Comparison of ENCODE assay signal across 18 cellular contexts in the genomic region with DNA sequence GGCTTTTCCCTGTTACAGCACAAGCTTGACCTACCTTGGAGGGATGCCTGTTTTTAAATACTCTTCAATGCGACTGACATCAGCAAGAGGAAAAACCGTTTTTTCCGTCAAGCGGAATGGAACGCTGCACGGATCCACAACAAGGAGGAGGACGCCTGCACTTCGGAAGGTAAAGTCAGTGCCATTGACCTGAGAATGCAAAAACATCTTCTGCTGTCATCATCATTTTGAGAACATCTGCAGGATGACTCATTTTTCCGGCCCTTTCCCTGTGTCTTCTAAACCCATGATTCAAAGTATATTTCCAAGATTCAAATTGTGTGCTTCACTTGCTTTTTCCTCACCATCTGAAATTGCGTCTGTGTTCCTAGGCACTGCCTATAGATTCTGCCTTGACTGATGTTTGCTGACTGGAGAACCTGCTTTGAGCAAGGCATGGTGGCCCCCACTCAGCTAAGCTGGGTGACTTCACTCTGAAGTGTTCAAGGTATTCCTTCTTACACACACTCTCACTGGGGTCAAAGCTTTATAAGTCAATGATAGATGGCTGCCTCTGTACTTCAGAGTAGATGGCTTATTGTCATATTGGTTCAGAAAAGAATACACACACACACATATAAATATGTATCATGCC.
DNase-seq lines count a peak whose midpoint lies in the region; TF ChIP-seq lines count a peak whose summit lies in the region.
"Had no signal": no experiment of that assay in that cellular context is flagged by ENCODE, and none has a peak within 500 bp of the region (broad histone marks: within the 10 kb centered on the region; RNA-seq: fewer than 3 reads in every experiment).

No MANE protein-coding gene starts in this region.

- DNase-seq in activated CD4-positive, alpha-beta T cell treated with anti-CD3 and anti-CD28 coated beads, Interleukin-2, amount 10 ng/mL, durations not matched to agents 24 days and 14 days = peak; percentile 53
- no peak for DNase-seq in activated CD4-positive, alpha-beta T cell treated with anti-CD3 and anti-CD28 coated beads, Interleukin-2, amount 50 U/mL, for 4 hours
- DNase-seq in RPMI8226 (peak; percentile 65), chondrocyte (ENCODE audit: low spot score) (no peak), glomerular visceral epithelial cell (ENCODE audit: extremely low spot score) (no peak), NCI-H1105 treated with DMSO at 0.1 percent for 48 hours (lab: John Stamatoyannopoulos, UW) (no peak), WERI-Rb-1 (no peak)
- DNase-seq: activated CD4-positive, CD25-positive, alpha-beta regulatory T cell; activated naive CD4-positive, alpha-beta T cell treated with Interleukin-2 at 50 U/mL for 16 hours; caudate nucleus; DMS79 treated with DMSO at 0.1 percent for 48 hours; effector memory CD4-positive, alpha-beta T cell; NCI-H2171; NCI-H82; T-helper 1 cell had no signal

- peak overlapping the region; percentile 37 for H3K27ac ChIP-seq in neutrophil
- H3K27ac ChIP-seq in WERI-Rb-1 = no peak overlapping the region
- H3K27ac ChIP-seq: C4-2B had no signal

- no peaks in the 10 kb centered on the region for H3K27me3 ChIP-seq in neutrophil
- no peaks in the 10 kb centered on the region for H3K27me3 ChIP-seq in WERI-Rb-1 (ENCODE audit: insufficient read depth, low read depth, severe bottlenecking)

- peaks cover 66% of the 10 kb centered on the region for H3K36me3 Mint-ChIP-seq in activated CD4-positive, alpha-beta T cell treated with anti-CD3 and anti-CD28 coated beads, Interleukin-2, amount 10 ng/mL, durations not matched to agents 24 days and 14 days (ENCODE audit: low read depth)
- H3K36me3 Mint-ChIP-seq in chondrocyte (ENCODE audit: low read depth) = peaks cover 27% of the 10 kb centered on the region

- intact Hi-C loops in activated CD4-positive, alpha-beta T cell treated with anti-CD3 and anti-CD28 coated beads, Interleukin-2, amount 10 ng/mL, durations not matched to agents 24 days and 14 days (cut with micrococcal nuclease) = no loop called here

- no peaks in the 10 kb centered on the region for H3K9me3 Mint-ChIP-seq in activated CD4-positive, alpha-beta T cell treated with anti-CD3 and anti-CD28 coated beads, Interleukin-2, amount 10 ng/mL, durations not matched to agents 24 days and 14 days
- H3K9me3 Mint-ChIP-seq in chondrocyte (ENCODE audit: low read depth) = no peaks in the 10 kb centered on the region
- H3K9me3 Mint-ChIP-seq: type B pancreatic cell had no signal

- H3K27me3 Mint-ChIP-seq in activated CD4-positive, alpha-beta T cell treated with anti-CD3 and anti-CD28 coated beads, Interleukin-2, amount 10 ng/mL, durations not matched to agents 24 days and 14 days = no peaks in the 10 kb centered on the region
- H3K27me3 Mint-ChIP-seq in chondrocyte (ENCODE audit: low read depth) = no peaks in the 10 kb centered on the region
- H3K27me3 Mint-ChIP-seq: type B pancreatic cell had no signal

- no peak overlapping the region for H3K4me3 Mint-ChIP-seq in activated CD4-positive, alpha-beta T cell treated with anti-CD3 and anti-CD28 coated beads, Interleukin-2, amount 10 ng/mL, durations not matched to agents 24 days and 14 days
- no peak overlapping the region for H3K4me3 Mint-ChIP-seq in chondrocyte (ENCODE audit: unreplicated experiment)
- H3K4me3 Mint-ChIP-seq: type B pancreatic cell had no signal

- H3K9me3 ChIP-seq in neutrophil (no peaks in the 10 kb centered on the region), WERI-Rb-1 (ENCODE audit: severe bottlenecking) (no peaks in the 10 kb centered on the region)

- peak overlapping the region; percentile 25 for H3K27ac Mint-ChIP-seq in activated CD4-positive, alpha-beta T cell treated with anti-CD3 and anti-CD28 coated beads, Interleukin-2, amount 10 ng/mL, durations not matched to agents 24 days and 14 days
- peak overlapping the region; percentile 25 for H3K27ac Mint-ChIP-seq in chondrocyte (ENCODE audit: unreplicated experiment)
- H3K27ac Mint-ChIP-seq: type B pancreatic cell had no signal

- peaks cover 86% of the 10 kb centered on the region for H3K36me3 ChIP-seq in neutrophil
- no peaks in the 10 kb centered on the region for H3K36me3 ChIP-seq in WERI-Rb-1

- H3K4me1 ChIP-seq in neutrophil (ENCODE audit: control insufficient read depth in 1 of 2, insufficient read depth in 1 of 2, low read depth in 1 of 2, low read length in 1 of 2) = peaks cover 0 to 7% of the 10 kb centered on the region in 2 experiments

- peaks cover 33% of the 10 kb centered on the region for H3K4me1 Mint-ChIP-seq in activated CD4-positive, alpha-beta T cell treated with anti-CD3 and anti-CD28 coated beads, Interleukin-2, amount 10 ng/mL, durations not matched to agents 24 days and 14 days
- H3K4me1 Mint-ChIP-seq in chondrocyte (ENCODE audit: low read depth) = no peaks in the 10 kb centered on the region

- H3K4me3 ChIP-seq in neutrophil (ENCODE audit: low read depth in 1 of 2, low read length in 1 of 2) = no peak overlapping the region
- H3K4me3 ChIP-seq in WERI-Rb-1 (ENCODE audit: low read depth, low read length) = no peak overlapping the region

- TF ChIP-seq CTCF in chondrocyte (IDR thresholded peaks at IDR 0.05) (no peak), neutrophil (IDR thresholded peaks at IDR 0.05) (no peak), WERI-Rb-1 (IDR thresholded peaks at IDR 0.05; ENCODE audit: low read depth, low read length) (no peak)

Comparison
In these comparisons a context has a peak if more than half of its experiments do, and no peak if none do; other contexts are left out.
1. DNase-seq: peak in activated CD4-positive, alpha-beta T cell treated with anti-CD3 and anti-CD28 coated beads, Interleukin-2, amount 10 ng/mL, durations not matched to agents 24 days and 14 days (single experiment) and RPMI8226 (single experiment); none in activated CD4-positive, alpha-beta T cell treated with anti-CD3 and anti-CD28 coated beads, Interleukin-2, amount 50 U/mL, for 4 hours (0 of 2), chondrocyte (single experiment), glomerular visceral epithelial cell (single experiment), NCI-H1105 treated with DMSO at 0.1 percent for 48 hours (single experiment) and WERI-Rb-1 (single experiment).